12 cellular contexts compared by ENCODE assay signal in genomic region chr5:157279605-157280239, GRCh38. TPM values are rescaled to one million over a fixed set of nuclear protein-coding genes. Genes with fewer than 3 reads are reported as not detected.
DNase-seq lines count a peak whose midpoint lies in the region; TF ChIP-seq lines count a peak whose summit lies in the region.
"Had no signal": no experiment of that assay in that cellular context is flagged by ENCODE, and none has a peak within 500 bp of the region (broad histone marks: within the 10 kb centered on the region; RNA-seq: fewer than 3 reads in every experiment).

No MANE protein-coding gene starts in this region.

- no peaks in the 10 kb centered on the region for H3K9me3 ChIP-seq in left ventricle myocardium inferior (replicated peaks)
- H3K9me3 ChIP-seq in spleen = no peaks in the 10 kb centered on the region
- H3K9me3 ChIP-seq: ascending aorta, thyroid gland had no signal

- TF ChIP-seq CTCF in left ventricle myocardium inferior (IDR thresholded peaks at IDR 0.05; ENCODE audit: borderline replicate concordance) = no peak
- TF ChIP-seq CTCF in coronary artery (IDR thresholded peaks at IDR 0.05) = no peak
- no peak for TF ChIP-seq CTCF in spleen (IDR thresholded peaks at IDR 0.05 in 8 of 11, conservative IDR thresholded peaks at IDR 0.05 in 3 of 11)

- no peaks in the 10 kb centered on the region for H3K36me3 ChIP-seq in left ventricle myocardium inferior
- H3K36me3 ChIP-seq in spleen = no peaks in the 10 kb centered on the region
- H3K36me3 ChIP-seq: ascending aorta, thyroid gland had no signal

- H3K27ac ChIP-seq in left ventricle myocardium inferior (replicated peaks) (peak overlapping the region; percentile 57), coronary artery (peak overlapping the region; percentile 29 to 73), spleen (peak overlapping the region in 5 of 8 donors; percentile 39 to 76 (median 58))
- H3K27ac ChIP-seq: ascending aorta, thyroid gland had no signal

- in situ Hi-C loops in SK-MEL-5 (cut with HindIII; ENCODE audit: low pct_unique_long_range_greater_than_20kb, low sequenced_read_pairs) = no loop called here

- no peak for TF ChIP-seq POLR2A in spleen (IDR thresholded peaks at IDR 0.05)

- intact Hi-C loops in left ventricle myocardium inferior (cut with micrococcal nuclease) (no loop called here), cardiac septum (cut with DNase I) (no loop called here), spleen (cut with DNase I; ENCODE audit: low total_unique reads) (no loop called here)

- peaks cover 34% of the 10 kb centered on the region for H3K4me1 ChIP-seq in left ventricle myocardium inferior
- peaks cover 0 to 99% (median 77%) of the 10 kb centered on the region in 6 donors for H3K4me1 ChIP-seq in spleen
- H3K4me1 ChIP-seq: thyroid gland had no signal

- H3K27me3 ChIP-seq in left ventricle myocardium inferior (ENCODE audit: low read depth) = no peaks in the 10 kb centered on the region
- H3K27me3 ChIP-seq in spleen (replicated peaks in 1 of 7) = no peaks in the 10 kb centered on the region
- H3K27me3 ChIP-seq: ascending aorta, thyroid gland had no signal

- 67 to 81% (median 78%) methylated on average over 7 of the region's 7 CpGs for WGBS in spleen, 5 donors

- DNase-seq in left ventricle myocardium inferior (no peak), cardiac septum (ENCODE audit: low spot score) (no peak), SK-MEL-5 (ENCODE audit: low read depth, low spot score) (peak; percentile 10), coronary artery (ENCODE audit: low spot score) (no peak), spleen (no peak), GM19238 (ENCODE audit: insufficient read length, low spot score) (no peak), anterior cingulate cortex (lab: John Stamatoyannopoulos, UW) (no peak)
- no peak for DNase-seq in activated effector memory CD4-positive, alpha-beta T cell treated with anti-CD3 and anti-CD28 coated beads, Interleukin-2, amount 50 U/mL, for 16 hours
- DNase-seq: cortex of kidney, retina, thyroid gland had no signal

- H3K4me3 ChIP-seq in left ventricle myocardium inferior (no peak overlapping the region), coronary artery (no peak overlapping the region), spleen (no peak overlapping the region)
- H3K4me3 ChIP-seq: ascending aorta, thyroid gland had no signal

RNA-seq across cellular contexts. Expression of gene CYFIP2, which starts 13.8 kb away (rescaled TPM):
- total RNA-seq in left ventricle myocardium inferior (28.2 TPM), cardiac septum (23.1 TPM), spleen (100 to 1,000 TPM; 123 to 232 (median 198) TPM)
- 10.1 and 11.0 TPM in 2 replicates for total RNA-seq in SK-MEL-5 (2014; rRNA removed; shearing (Covaris generic))
- polyA plus RNA-seq in SK-MEL-5 (2015; cell fraction: cytosol; rRNA removed) = 15.9 and 18.5 TPM in 2 replicates
- 13.3 and 22.9 TPM in 2 replicates for polyA plus RNA-seq in SK-MEL-5 (2015; cell fraction: nucleus; rRNA removed)
- polyA plus RNA-seq in spleen = 10 to 100 TPM; 74.8 to 83.4 (median 75.1) TPM
